In genomic region chr7:26705567-26705966, GRCh38 we compare ENCODE assay signal across 10 cellular contexts.
A peak's percentile ranks its signal among the peaks of the same experiment; 100 is the strongest.
DNase-seq lines count a peak whose midpoint lies in the region; ATAC-seq and TF ChIP-seq lines count a peak whose summit lies in the region.
"Had no signal": no experiment of that assay in that cellular context is flagged by ENCODE, and none has a peak within 500 bp of the region (broad histone marks: within the 10 kb centered on the region; RNA-seq: fewer than 3 reads in every experiment).

No MANE protein-coding gene starts in this region.

- intact Hi-C loops in upper lobe of right lung (cut with DNase I), result no loop called here

- TF ChIP-seq CTCF in RWPE2 (IDR thresholded peaks at IDR 0.05; ENCODE audit: poor library complexity, severe bottlenecking) (no peak), upper lobe of right lung (IDR thresholded peaks at IDR 0.05) (no peak)

- DNase-seq in ACHN, result peak; percentile 93
- DNase-seq in HS-27A (ENCODE audit: low read depth), result peak; percentile 84
- no peak for DNase-seq in RWPE2 (ENCODE audit: low spot score)
- DNase-seq in glomerular endothelial cell (ENCODE audit: extremely low read depth, low read depth, low spot score), result peak; percentile 91
- DNase-seq in upper lobe of right lung, result no peak
- DNase-seq: activated naive CD4-positive, alpha-beta T cell treated with anti-CD3 and anti-CD28 coated beads, Interleukin-2, amount 10 ng/mL, durations not matched to agents 7 days and 5 days; tibial artery had no signal

- ATAC-seq in RWPE2 (ENCODE audit: low read depth) (peak; percentile 95), upper lobe of right lung (no peak), HG03196 (IDR thresholded peaks at IDR 0.05; ENCODE audit: unreplicated experiment) (no peak), GM21576 (IDR thresholded peaks at IDR 0.05; ENCODE audit: unreplicated experiment) (no peak), HG02840 (IDR thresholded peaks at IDR 0.05; ENCODE audit: low FRiP score, unreplicated experiment) (no peak)

- H3K4me1 ChIP-seq in RWPE2 (ENCODE audit: insufficient read depth, poor library complexity, severe bottlenecking) (peaks cover 12% of the 10 kb centered on the region), upper lobe of right lung (no peaks in the 10 kb centered on the region)

- H3K36me3 ChIP-seq in RWPE2 (ENCODE audit: low read depth), result no peaks in the 10 kb centered on the region
- no peaks in the 10 kb centered on the region for H3K36me3 ChIP-seq in upper lobe of right lung
- H3K36me3 ChIP-seq: tibial artery had no signal

- in situ Hi-C loops in ACHN (cut with HindIII; ENCODE audit: low pct_ligation_motif_present, low pct_unique_long_range_greater_than_20kb, low sequenced_read_pairs), result no loop called here

- no peak overlapping the region for H3K27ac ChIP-seq in RWPE2 (ENCODE audit: poor library complexity, severe bottlenecking)
- H3K27ac ChIP-seq in upper lobe of right lung, result no peak overlapping the region
- H3K27ac ChIP-seq: tibial artery had no signal

- H3K4me3 ChIP-seq in RWPE2 (ENCODE audit: severe bottlenecking) (no peak overlapping the region), upper lobe of right lung (no peak overlapping the region)
- H3K4me3 ChIP-seq: tibial artery had no signal

- no peaks in the 10 kb centered on the region for H3K27me3 ChIP-seq in RWPE2 (ENCODE audit: insufficient read depth, poor library complexity, severe bottlenecking)
- no peaks in the 10 kb centered on the region for H3K27me3 ChIP-seq in upper lobe of right lung
- H3K27me3 ChIP-seq: tibial artery had no signal

- H3K9me3 ChIP-seq in RWPE2 (ENCODE audit: severe bottlenecking) (no peaks in the 10 kb centered on the region), upper lobe of right lung (no peaks in the 10 kb centered on the region)
- H3K9me3 ChIP-seq: tibial artery had no signal

Comparison
In these comparisons a context has a peak if more than half of its experiments do, and no peak if none do; other contexts are left out.
1. DNase-seq: peak in ACHN (single experiment), HS-27A (single experiment) and glomerular endothelial cell (single experiment); none in RWPE2 (single experiment) and upper lobe of right lung (single experiment).